In the genomic region with DNA sequence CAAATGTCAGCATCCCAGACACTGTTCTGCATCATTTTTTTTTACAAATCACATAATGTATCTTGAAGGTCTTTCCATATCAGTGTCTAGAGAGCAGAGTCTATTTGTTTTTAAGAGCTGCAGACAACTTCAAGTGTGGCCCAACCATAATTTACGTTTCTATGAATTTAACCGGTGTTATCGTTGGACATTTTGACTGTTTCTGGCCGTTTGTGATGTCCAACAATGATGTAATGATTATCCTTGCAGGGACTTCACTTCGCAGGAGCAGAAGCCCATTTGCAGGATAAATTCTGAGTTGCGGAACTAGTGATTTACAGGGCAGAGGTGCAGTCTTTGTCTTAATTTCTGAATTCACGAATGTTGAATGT, we compare ENCODE assay signal across 8 cellular contexts. TPM values are rescaled to one million over a fixed set of nuclear protein-coding genes. Genes with fewer than 3 reads are reported as not detected.
DNase-seq lines count a peak whose midpoint lies in the region; ATAC-seq and TF ChIP-seq lines count a peak whose summit lies in the region.

No MANE protein-coding gene starts in this region.

- H3K4me1 ChIP-seq in NT2/D1 (ENCODE audit: insufficient read depth, insufficient read length) (no peaks in the 10 kb centered on the region), rectal smooth muscle tissue (ENCODE audit: control insufficient read depth, insufficient read depth, low read length) (no peaks in the 10 kb centered on the region)

- peaks cover 4% of the 10 kb centered on the region for H3K27me3 ChIP-seq in NT2/D1 (ENCODE audit: insufficient read depth, insufficient read length)
- no peaks in the 10 kb centered on the region for H3K27me3 ChIP-seq in rectal smooth muscle tissue (ENCODE audit: control insufficient read depth, insufficient read depth, low read length)

- no peak for TF ChIP-seq CTCF in epithelial cell of proximal tubule (conservative IDR thresholded peaks at IDR 0.05; ENCODE audit: low read depth, low read length)

- DNase-seq in NT2/D1 (ENCODE audit: low read depth, low spot score) (no peak), epithelial cell of proximal tubule (ENCODE audit: low read depth) (no peak), HT-29 (ENCODE audit: low spot score) (no peak)

- ATAC-seq in GM18907 (IDR thresholded peaks at IDR 0.05; ENCODE audit: unreplicated experiment) (peak; percentile 3), GM18520 (IDR thresholded peaks at IDR 0.05; ENCODE audit: unreplicated experiment) (no peak), GM19328 (IDR thresholded peaks at IDR 0.05; ENCODE audit: unreplicated experiment) (no peak), HG03025 (IDR thresholded peaks at IDR 0.05; ENCODE audit: low FRiP score, unreplicated experiment) (no peak)

- peak overlapping the region; percentile 33 for H3K9ac ChIP-seq in NT2/D1 (ENCODE audit: insufficient read length, low read depth)
- no peak overlapping the region for H3K9ac ChIP-seq in rectal smooth muscle tissue (ENCODE audit: low read length)

- H3K4me3 ChIP-seq in NT2/D1 (ENCODE audit: insufficient read length, low read depth) (peak overlapping the region; percentile 54), epithelial cell of proximal tubule (ENCODE audit: low read depth, low read length) (peak overlapping the region; percentile 75), rectal smooth muscle tissue (ENCODE audit: low read length) (peak overlapping the region; percentile 67)

- H3K36me3 ChIP-seq in NT2/D1 (ENCODE audit: insufficient read depth, insufficient read length, low read length) (no peaks in the 10 kb centered on the region), rectal smooth muscle tissue (ENCODE audit: control insufficient read depth, insufficient read depth, low read length) (no peaks in the 10 kb centered on the region)

- peak overlapping the region; percentile 81 for H3K27ac ChIP-seq in rectal smooth muscle tissue (ENCODE audit: low read depth, low read length)

- peaks cover 3% of the 10 kb centered on the region; the same call in 1 of the 2 replicates for H3K9me3 ChIP-seq in NT2/D1 (ENCODE audit: insufficient read depth, low read length)

RNA-seq across cellular contexts. Expression of a gene that starts 26.9 kb away (rescaled TPM):
- 0.22 and 0.75 TPM in 2 replicates for total RNA-seq in epithelial cell of proximal tubule
- total RNA-seq in HT-29 (2014; rRNA removed; shearing (Covaris generic)) = 0.05 and 0.08 TPM in 2 replicates
